In genomic region chr12:69570000-69570516, GRCh38 we compare ENCODE assay signal across 13 cellular contexts. TPM values are rescaled to one million over a fixed set of nuclear protein-coding genes. Genes with fewer than 3 reads are reported as not detected.
DNase-seq lines count a peak whose midpoint lies in the region; ATAC-seq, FAIRE-seq and TF ChIP-seq lines count a peak whose summit lies in the region.
"Had no signal": no experiment of that assay in that cellular context is flagged by ENCODE, and none has a peak within 500 bp of the region (broad histone marks: within the 10 kb centered on the region; RNA-seq: fewer than 3 reads in every experiment).

No MANE protein-coding gene starts in this region.

- peaks cover 26% of the 10 kb centered on the region for H3K36me3 ChIP-seq in CD4-positive, alpha-beta memory T cell (ENCODE audit: insufficient read depth, low read length)
- H3K36me3 ChIP-seq in K562 (ENCODE audit: control insufficient read depth, insufficient read depth, low read length), result peaks cover 47% of the 10 kb centered on the region

- intact Hi-C loops in CD4-positive, alpha-beta memory T cell (cut with micrococcal nuclease), result loop anchor here (1.0 kb wide), 2 partner anchors 213 to 416 kb away; no protein-coding TSS in a partner anchor
- intact Hi-C loops in K562 (cut with micrococcal nuclease), result loop anchor here (1.0 to 5.0 kb wide), 3 partner anchors 213 to 418 kb away; no protein-coding TSS in a partner anchor
- intact Hi-C loops in activated CD4-positive, alpha-beta T cell treated with anti-CD3 and anti-CD28 coated beads, Interleukin-2, amount 10 ng/mL, durations not matched to agents 24 days and 14 days (cut with micrococcal nuclease), result loop anchor here (5.0 kb wide), 1 partner anchor 98 kb away; the partner anchor contains the start of gene FRS2

- no peak overlapping the region for H3K4me2 ChIP-seq in K562 (ENCODE audit: insufficient read depth, low read length)

- peaks cover 31 to 55% of the 10 kb centered on the region in 2 donors for H3K36me3 Mint-ChIP-seq in CD4-positive, alpha-beta memory T cell
- peaks cover 26% of the 10 kb centered on the region for H3K36me3 Mint-ChIP-seq in mesothelial cell of epicardium
- peaks cover 36% of the 10 kb centered on the region for H3K36me3 Mint-ChIP-seq in activated CD4-positive, alpha-beta T cell treated with anti-CD3 and anti-CD28 coated beads, Interleukin-2, amount 10 ng/mL, durations not matched to agents 24 days and 14 days (ENCODE audit: low read depth)

- no peak for TF ChIP-seq EP300 in K562 (IDR thresholded peaks at IDR 0.05; ENCODE audit: low read length)

- CTCF ChIA-PET in CD4-positive, alpha-beta memory T cell (lab: Charles Lee; ENCODE audit: partially characterized antibody), result interaction anchor here (0.7 to 7.5 kb wide), 32 partner anchors 7 to 416 kb away, joined by 3 to 146 read pairs (median 4); partner anchors contain the start of genes CCT2 and FRS2
- CTCF ChIA-PET in K562 (lab: Yijun Ruan, JAX; ENCODE audit: low intra/inter-chr PET ratio), result interaction anchor here (0.6 to 2.0 kb wide), 6 partner anchors 16 to 300 kb away, joined by 3 to 25 read pairs (median 10); partner anchors contain the start of gene FRS2

- no peak overlapping the region for H3K4me3 Mint-ChIP-seq in CD4-positive, alpha-beta memory T cell
- no peak overlapping the region for H3K4me3 Mint-ChIP-seq in mesothelial cell of epicardium
- H3K4me3 Mint-ChIP-seq in activated CD4-positive, alpha-beta T cell treated with anti-CD3 and anti-CD28 coated beads, Interleukin-2, amount 10 ng/mL, durations not matched to agents 24 days and 14 days, result no peak overlapping the region

- H3K27ac ChIP-seq in CD4-positive, alpha-beta memory T cell (ENCODE audit: low read depth, low read length), result peak overlapping the region; percentile 39
- H3K27ac ChIP-seq in K562 (ENCODE audit: extremely low read depth, low read depth, low read length) (no peak overlapping the region), coronary artery (no peak overlapping the region)
- H3K27ac ChIP-seq: esophagus squamous epithelium had no signal

- ATAC-seq in K562 (no peak), HG03280 (IDR thresholded peaks at IDR 0.05; ENCODE audit: unreplicated experiment) (no peak), HG02759 (IDR thresholded peaks at IDR 0.05; ENCODE audit: unreplicated experiment) (no peak)

- H3K4me1 ChIP-seq in CD4-positive, alpha-beta memory T cell (ENCODE audit: insufficient read depth, low read length), result no peaks in the 10 kb centered on the region
- H3K4me1 ChIP-seq in K562 (replicated peaks in 1 of 2; ENCODE audit: control insufficient read depth in 2 of 2, insufficient read depth in 2 of 2, low read length in 2 of 2), result no peaks in the 10 kb centered on the region

- no peak for TF ChIP-seq POLR2A in K562 (conservative IDR thresholded peaks at IDR 0.05)

- no peaks in the 10 kb centered on the region for H3K27me3 Mint-ChIP-seq in CD4-positive, alpha-beta memory T cell
- no peaks in the 10 kb centered on the region for H3K27me3 Mint-ChIP-seq in mesothelial cell of epicardium (ENCODE audit: low read depth)
- no peaks in the 10 kb centered on the region for H3K27me3 Mint-ChIP-seq in activated CD4-positive, alpha-beta T cell treated with anti-CD3 and anti-CD28 coated beads, Interleukin-2, amount 10 ng/mL, durations not matched to agents 24 days and 14 days

- no peaks in the 10 kb centered on the region for H3K9me1 ChIP-seq in K562 (ENCODE audit: control insufficient read depth, insufficient read depth, low read length)

- POLR2A ChIA-PET in CD4-positive, alpha-beta memory T cell (lab: Charles Lee; ENCODE audit: partially characterized antibody), result interaction anchor here (1.0 to 2.3 kb wide), 3 partner anchors 16 to 279 kb away, joined by 3 to 9 read pairs (median 5); no protein-coding TSS in a partner anchor
- POLR2A ChIA-PET in K562 (lab: Yijun Ruan, JAX), result interaction anchor here (0.7 to 1.4 kb wide), 6 partner anchors 9 to 279 kb away, joined by 3 to 4 read pairs (median 3); no protein-coding TSS in a partner anchor

- in situ Hi-C loops in K562 (cut with MboI), result loop anchor here (5.0 to 10.0 kb wide), 2 partner anchors 215 to 283 kb away; partner anchors contain the start of gene YEATS4

- no TSS peak for BruUV-seq in K562 (replicated peaks; lab: Mats Ljungman, UMichigan)

- peaks cover 0 to 4% (median 2%) of the 10 kb centered on the region in 4 donors for H3K4me1 Mint-ChIP-seq in CD4-positive, alpha-beta memory T cell
- H3K4me1 Mint-ChIP-seq in mesothelial cell of epicardium, result no peaks in the 10 kb centered on the region
- H3K4me1 Mint-ChIP-seq in activated CD4-positive, alpha-beta T cell treated with anti-CD3 and anti-CD28 coated beads, Interleukin-2, amount 10 ng/mL, durations not matched to agents 24 days and 14 days, result peaks cover 12% of the 10 kb centered on the region

- WGBS in K562 (ENCODE audit: insufficient coverage, low coverage, missing lambda C conversion rate), result 73% methylated on average over 10 of the region's 10 CpGs

- peak overlapping the region; percentile 18 to 63 (median 50) for H3K27ac Mint-ChIP-seq in CD4-positive, alpha-beta memory T cell
- peak overlapping the region; percentile 1 for H3K27ac Mint-ChIP-seq in mesothelial cell of epicardium
- H3K27ac Mint-ChIP-seq in activated CD4-positive, alpha-beta T cell treated with anti-CD3 and anti-CD28 coated beads, Interleukin-2, amount 10 ng/mL, durations not matched to agents 24 days and 14 days, result no peak overlapping the region

- no peak overlapping the region for H2AFZ ChIP-seq in K562 (ENCODE audit: low read depth, low read length)

- FAIRE-seq in K562 (lab: Jason Lieb, UNC), result peak; percentile 6

- no peaks in the 10 kb centered on the region for H3K27me3 ChIP-seq in CD4-positive, alpha-beta memory T cell (ENCODE audit: insufficient read depth, low read length)
- no peaks in the 10 kb centered on the region for H3K27me3 ChIP-seq in K562 (ENCODE audit: control insufficient read depth in 2 of 2, insufficient read depth in 2 of 2, low read length in 2 of 2)
- H3K27me3 ChIP-seq: esophagus squamous epithelium had no signal

- no peak for DNase-seq in CD4-positive, alpha-beta memory T cell
- peak; percentile 16 for DNase-seq in HT-29 (ENCODE audit: low spot score)
- no peak for DNase-seq in K562 (ENCODE audit: extremely low read depth in 1 of 4, low spot score in 3 of 4)
- no peak for DNase-seq in mesothelial cell of epicardium (ENCODE audit: low spot score in 2 of 2, unreplicated experiment in 2 of 2)
- no peak for DNase-seq in coronary artery (ENCODE audit: low spot score)
- no peak for DNase-seq in activated CD4-positive, alpha-beta T cell treated with anti-CD3 and anti-CD28 coated beads, Interleukin-2, amount 10 ng/mL, durations not matched to agents 24 days and 14 days
- DNase-seq: DMS 273 treated with DMSO at 0.1 percent for 48 hours; esophagus squamous epithelium; NK-92 treated with Interleukin-12 subunit alpha and Interleukin-12 subunit beta, amount 100 ng/mL, for 24 hours had no signal

- no peak overlapping the region for H3K4me3 ChIP-seq in CD4-positive, alpha-beta memory T cell (ENCODE audit: low read length in 2 of 2)
- H3K4me3 ChIP-seq in K562, result no peak overlapping the region
- H3K4me3 ChIP-seq in coronary artery, result no peak overlapping the region
- H3K4me3 ChIP-seq: esophagus squamous epithelium had no signal

- no peaks in the 10 kb centered on the region for H3K9me3 ChIP-seq in CD4-positive, alpha-beta memory T cell (ENCODE audit: control insufficient read depth in 1 of 2, low read length in 2 of 2)
- no peaks in the 10 kb centered on the region for H3K9me3 ChIP-seq in K562 (replicated peaks; ENCODE audit: control insufficient read depth, insufficient read depth, low read depth, low read length)
- H3K9me3 ChIP-seq: esophagus squamous epithelium had no signal

- peaks cover 0 to 2% (median 0%) of the 10 kb centered on the region in 8 donors for H3K9me3 Mint-ChIP-seq in CD4-positive, alpha-beta memory T cell
- H3K9me3 Mint-ChIP-seq in mesothelial cell of epicardium, result no peaks in the 10 kb centered on the region
- no peaks in the 10 kb centered on the region for H3K9me3 Mint-ChIP-seq in activated CD4-positive, alpha-beta T cell treated with anti-CD3 and anti-CD28 coated beads, Interleukin-2, amount 10 ng/mL, durations not matched to agents 24 days and 14 days

- H3K79me2 ChIP-seq in K562 (ENCODE audit: control insufficient read depth, insufficient read depth, low read length), result no peaks in the 10 kb centered on the region

- TF ChIP-seq CTCF in K562 (IDR thresholded peaks at IDR 0.05 in 2 of 3, conservative IDR thresholded peaks at IDR 0.05 in 1 of 3; ENCODE audit: insufficient read depth in 2 of 3, low read depth in 1 of 3, low read length in 3 of 3) (no peak), mesothelial cell of epicardium (IDR thresholded peaks at IDR 0.05; ENCODE audit: unreplicated experiment) (no peak), coronary artery (IDR thresholded peaks at IDR 0.05) (no peak)

- no peaks in the 10 kb centered on the region for H4K20me1 ChIP-seq in K562 (replicated peaks; ENCODE audit: control insufficient read depth, insufficient read depth, low read length)

- H3K9ac ChIP-seq in K562 (ENCODE audit: insufficient read depth in 1 of 2, low read depth in 2 of 2, low read length in 2 of 2), result no peak overlapping the region

- no peak for TF ChIP-seq RAD21 in K562 (CRISPR knock-in tag; conservative IDR thresholded peaks at IDR 0.05 in 1 of 2, IDR thresholded peaks at IDR 0.05 in 1 of 2)

RNA-seq across cellular contexts. Expression of gene CCT2, which starts 15.2 kb away (rescaled TPM):
- total RNA-seq in CD4-positive, alpha-beta memory T cell, result 100 to 1,000 TPM in 1 of 2 experiments, 10 to 100 TPM in 1; 92.6 to 104 TPM
- polyA plus RNA-seq in CD4-positive, alpha-beta memory T cell, result 100 to 1,000 TPM; 139 to 146 TPM
- total RNA-seq in HT-29 (2014; rRNA removed; shearing (Covaris generic)), result 208 and 228 TPM in 2 replicates
- 333 and 431 TPM in 2 replicates for total RNA-seq in K562 (2011; cell fraction: chromatin; rRNA removed; ENCODE audit: low replicate concordance)
- total RNA-seq in K562 (2011; cell fraction: nucleolus; rRNA removed), result 196 and 211 TPM in 2 replicates
- 207 and 217 TPM in 2 replicates for total RNA-seq in K562 (2011; cell fraction: nucleoplasm; rRNA removed)
- 332 and 341 TPM in 2 replicates for total RNA-seq in K562 (2014; rRNA removed)
- total RNA-seq in K562 (2014; rRNA removed; fragmentation: Illumina TruSeq; extraction: Trizol), result 589 and 619 TPM in 2 replicates
- 451 and 490 TPM in 2 replicates for total RNA-seq in K562 (2015; rRNA removed; fragmentation: Illumina TruSeq; extraction: Trizol)
- total RNA-seq in K562 (2021), result 442 and 469 TPM in 2 replicates
- 505 and 738 TPM in 2 replicates for polyA plus RNA-seq in K562 (2011; rRNA removed)
- 265 and 312 TPM in 2 replicates for polyA plus RNA-seq in K562 (2011; cell fraction: cytosol; rRNA removed)
- polyA plus RNA-seq in K562 (2011; cell fraction: nucleus; rRNA removed), result 205 and 273 TPM in 2 replicates
- polyA plus RNA-seq in K562 (2012), result 233 and 445 TPM in 2 replicates
- polyA plus RNA-seq in K562 (2014; fragmentation: Illumina TruSeq; extraction: Trizol), result 363 and 468 TPM in 2 replicates
- 100 to 1,000 TPM; 542 to 680 TPM for polyA plus RNA-seq in K562 (2014; fragmentation: Nextera tagmentation; extraction: Ambion mirVana)
- 365 and 390 TPM in 2 replicates for polyA plus RNA-seq in K562 (2014; rRNA removed)
- polyA minus RNA-seq in K562 (2011; rRNA and poly(A)+ RNA removed), result 500 and 548 TPM in 2 replicates
- 162 and 266 TPM in 2 replicates for polyA minus RNA-seq in K562 (2011; cell fraction: cytosol; rRNA and poly(A)+ RNA removed)
- 144 and 216 TPM in 2 replicates for polyA minus RNA-seq in K562 (2011; cell fraction: nucleus; rRNA and poly(A)+ RNA removed)
- total RNA-seq in mesothelial cell of epicardium, result 215 to 223 TPM (median 220 TPM) in 3 replicates
- total RNA-seq in activated CD4-positive, alpha-beta T cell treated with anti-CD3 and anti-CD28 coated beads, Interleukin-2, amount 10 ng/mL, durations not matched to agents 24 days and 14 days, result 490 and 511 TPM in 2 replicates

RNA-seq across cellular contexts. Expression of gene LRRC10, which starts 40.6 kb away (rescaled TPM):
- total RNA-seq in CD4-positive, alpha-beta memory T cell, result not detected
- not detected for polyA plus RNA-seq in CD4-positive, alpha-beta memory T cell
- not detected in 2 replicates for total RNA-seq in HT-29 (2014; rRNA removed; shearing (Covaris generic))
- total RNA-seq in K562 (2011; cell fraction: chromatin; rRNA removed; ENCODE audit: low replicate concordance), result not detected in 2 replicates
- total RNA-seq in K562 (2011; cell fraction: nucleolus; rRNA removed), result not detected in 2 replicates
- not detected in 2 replicates for total RNA-seq in K562 (2011; cell fraction: nucleoplasm; rRNA removed)
- total RNA-seq in K562 (2014; rRNA removed) (not detected in 2 replicates), K562 (2014; rRNA removed; fragmentation: Illumina TruSeq; extraction: Trizol) (not detected in 2 replicates), K562 (2015; rRNA removed; fragmentation: Illumina TruSeq; extraction: Trizol) (not detected in 2 replicates), K562 (2021) (not detected in 2 replicates), mesothelial cell of epicardium (not detected in 3 replicates)
- polyA plus RNA-seq in K562 (2011; rRNA removed) (not detected in 2 replicates), K562 (2014; fragmentation: Illumina TruSeq; extraction: Trizol) (not detected in 2 replicates), K562 (2014; fragmentation: Nextera tagmentation; extraction: Ambion mirVana) (not detected), K562 (2014; rRNA removed) (0.09 TPM in 1 of 2 replicates, not detected in the other)
- not detected in 2 replicates for polyA plus RNA-seq in K562 (2011; cell fraction: cytosol; rRNA removed)
- not detected in 2 replicates for polyA plus RNA-seq in K562 (2011; cell fraction: nucleus; rRNA removed)
- not detected in 2 replicates for polyA plus RNA-seq in K562 (2012)
- polyA minus RNA-seq in K562 (2011; rRNA and poly(A)+ RNA removed), result not detected in 2 replicates
- polyA minus RNA-seq in K562 (2011; cell fraction: cytosol; rRNA and poly(A)+ RNA removed), result not detected in 2 replicates
- polyA minus RNA-seq in K562 (2011; cell fraction: nucleus; rRNA and poly(A)+ RNA removed), result not detected in 2 replicates
- not detected in 2 replicates for total RNA-seq in activated CD4-positive, alpha-beta T cell treated with anti-CD3 and anti-CD28 coated beads, Interleukin-2, amount 10 ng/mL, durations not matched to agents 24 days and 14 days
- total RNA-seq: aorta, esophagus squamous epithelium, omental fat pad had no signal
